20 cellular contexts compared by ENCODE assay signal in genomic region chr13:106517151-106517847, GRCh38.
"Had no signal": no experiment of that assay in that cellular context is flagged by ENCODE, and none has a peak within 500 bp of the region (broad histone marks: within the 10 kb centered on the region; RNA-seq: fewer than 3 reads in every experiment).

No MANE protein-coding gene starts in this region.

- DNase-seq: activated CD4-positive, alpha-beta T cell treated with anti-CD3 and anti-CD28 coated beads, Interleukin-2, amount 50 U/mL, for 4 hours; activated gamma-delta T cell; adrenal gland; cortex of kidney; effector CD4-positive, alpha-beta T cell; heart left ventricle; kidney glomerular epithelial cell; naive thymus-derived CD4-positive, alpha-beta T cell; occipital lobe; right cardiac atrium; stimulated activated naive CD8-positive, alpha-beta T cell treated with anti-CD3 and anti-CD28 coated beads, Interleukin-15, Interleukin-2, amounts not matched to agents 100 U/mL and 50 U/mL, for 24 hours; SW 1271; T-helper 2 cell; WERI-Rb-1 had no signal

- H3K4me3 ChIP-seq: adrenal gland, gastroesophageal sphincter, suprapubic skin had no signal

- H3K4me1 ChIP-seq: adrenal gland had no signal

- H3K4me3 Mint-ChIP-seq: activated naive CD4-positive, alpha-beta T cell treated with anti-CD3 and anti-CD28 coated beads, Interleukin-2, amount 50 U/mL, for 24 hours; central memory CD8-positive, alpha-beta T cell; memory B cell; naive thymus-derived CD4-positive, alpha-beta T cell had no signal

- H3K36me3 Mint-ChIP-seq: activated naive CD4-positive, alpha-beta T cell treated with anti-CD3 and anti-CD28 coated beads, Interleukin-2, amount 50 U/mL, for 24 hours; memory B cell; naive thymus-derived CD4-positive, alpha-beta T cell had no signal

- H3K27me3 ChIP-seq: adrenal gland, gastroesophageal sphincter, heart left ventricle, suprapubic skin had no signal

- H3K27ac Mint-ChIP-seq: activated naive CD4-positive, alpha-beta T cell treated with anti-CD3 and anti-CD28 coated beads, Interleukin-2, amount 50 U/mL, for 24 hours; memory B cell; naive thymus-derived CD4-positive, alpha-beta T cell had no signal

- H3K27ac ChIP-seq: adrenal gland, gastroesophageal sphincter, suprapubic skin, WERI-Rb-1 had no signal

- H3K9me3 ChIP-seq: adrenal gland, gastroesophageal sphincter, heart left ventricle, suprapubic skin had no signal

- ATAC-seq: esophagus mucosa; gastroesophageal sphincter; naive thymus-derived CD4-positive, alpha-beta T cell; stimulated activated naive CD8-positive, alpha-beta T cell treated with anti-CD3 and anti-CD28 coated beads, Interleukin-15, Interleukin-2, amounts not matched to agents 100 U/mL and 50 U/mL, for 24 hours had no signal

- H3K4me1 Mint-ChIP-seq: activated naive CD4-positive, alpha-beta T cell treated with anti-CD3 and anti-CD28 coated beads, Interleukin-2, amount 50 U/mL, for 24 hours; central memory CD8-positive, alpha-beta T cell; memory B cell had no signal

- H3K36me3 ChIP-seq: adrenal gland, gastroesophageal sphincter, heart left ventricle, suprapubic skin, WERI-Rb-1 had no signal

- H3K9me3 Mint-ChIP-seq: activated naive CD4-positive, alpha-beta T cell treated with anti-CD3 and anti-CD28 coated beads, Interleukin-2, amount 50 U/mL, for 24 hours; central memory CD8-positive, alpha-beta T cell; memory B cell had no signal
